Comparison of ENCODE assay signal across 1 cellular context in the genomic region with DNA sequence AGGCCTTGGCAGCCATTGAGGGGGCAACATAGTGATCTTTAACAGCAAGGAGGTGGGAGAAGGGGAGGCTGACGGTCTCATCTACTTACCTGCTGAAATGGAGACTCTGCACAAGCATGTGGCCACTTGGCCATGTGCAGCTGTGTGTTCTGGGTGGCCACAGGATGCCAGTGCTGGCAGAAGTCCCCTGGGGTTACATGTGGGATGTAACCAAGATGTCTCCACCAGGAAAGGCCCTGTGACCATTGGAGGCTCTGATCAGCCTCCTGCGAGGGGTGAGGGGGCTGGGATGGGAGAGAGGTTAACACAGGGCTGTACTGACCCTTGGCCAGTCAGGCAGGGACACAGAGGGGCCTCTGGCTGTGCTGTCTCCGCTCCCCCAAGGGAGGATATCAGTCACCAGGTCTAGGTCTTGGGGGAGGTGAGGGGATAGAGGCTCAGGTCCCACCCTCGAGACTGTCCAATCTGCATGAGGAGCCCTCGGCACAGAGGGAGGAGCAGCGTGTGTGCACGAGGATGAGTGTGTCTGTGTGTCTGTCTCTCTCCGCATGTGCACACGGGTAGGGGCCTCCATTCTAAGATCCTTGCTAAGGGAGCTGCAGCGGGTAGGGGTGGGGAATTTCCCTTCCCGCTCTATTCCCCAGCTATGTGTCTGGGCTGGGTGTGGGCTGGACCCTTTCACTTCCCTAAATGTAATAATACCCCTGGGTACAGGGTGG.
TF ChIP-seq lines count a peak whose summit lies in the region.

No MANE protein-coding gene starts in this region.

TF ChIP-seq in GM12878, 131 proteins besides CTCF, POLR2A, EP300 and RAD21 (continues in another document):
- TF ChIP-seq RB1 (IDR thresholded peaks at IDR 0.05; ENCODE audit: borderline replicate concordance) (no peak), HCFC1 (IDR thresholded peaks at IDR 0.05; ENCODE audit: low read length) (no peak), CHD2 (IDR thresholded peaks at IDR 0.05; ENCODE audit: borderline replicate concordance, low read depth, low read length) (peak; percentile 84), ATF7 (IDR thresholded peaks at IDR 0.05; ENCODE audit: low read depth) (0 out of 2 replicates have a peak, but pooled peaks have one; percentile 35), IKZF1 (conservative IDR thresholded peaks at IDR 0.05) (peak; percentile 87), HDGF (IDR thresholded peaks at IDR 0.05) (peak; percentile 84), ZNF274 (IDR thresholded peaks at IDR 0.05; ENCODE audit: insufficient read depth, insufficient read length) (no peak), KAT2A (conservative IDR thresholded peaks at IDR 0.05; ENCODE audit: control insufficient read depth, low read depth, low read length) (no peak), SMARCA5 (IDR thresholded peaks at IDR 0.05) (0 out of 2 replicates have a peak, but pooled peaks have one; percentile 48), STAT3 (IDR thresholded peaks at IDR 0.05; ENCODE audit: low read depth, low read length) (no peak), SRF (IDR thresholded peaks at IDR 0.05; ENCODE audit: low read depth in 2 of 2, low read length in 2 of 2) (0 out of 4 replicates have a peak, but pooled peaks of 1 of the 2 experiments have one; percentile 26), BACH1 (IDR thresholded peaks at IDR 0.05; ENCODE audit: borderline replicate concordance) (peak; percentile 21; the same call in 1 of the 2 replicates), NFXL1 (IDR thresholded peaks at IDR 0.05; ENCODE audit: borderline replicate concordance) (no peak), NR2C2 (IDR thresholded peaks at IDR 0.05; ENCODE audit: borderline replicate concordance, control insufficient read depth, insufficient read length, low read depth) (no peak), BHLHE40 (IDR thresholded peaks at IDR 0.05; ENCODE audit: borderline replicate concordance in 1 of 2, low read depth in 2 of 2, low read length in 1 of 2) (peak; percentile 83 to 89), GABPA (IDR thresholded peaks at IDR 0.05; ENCODE audit: low read depth) (no peak), POLR2AphosphoS5 (IDR thresholded peaks at IDR 0.05; ENCODE audit: low read length) (no peak; the same call in none of the 2 replicates), ZNF622 (IDR thresholded peaks at IDR 0.05) (no peak), ETV6 (conservative IDR thresholded peaks at IDR 0.05 in 1 of 2, IDR thresholded peaks at IDR 0.05 in 1 of 2; ENCODE audit: borderline replicate concordance in 1 of 2, low read depth in 1 of 2) (no peak; a peak in 1 of 4 replicates), SREBF2 (IDR thresholded peaks at IDR 0.05; ENCODE audit: low read length) (no peak), ZNF217 (IDR thresholded peaks at IDR 0.05) (no peak), KLF5 (IDR thresholded peaks at IDR 0.05; ENCODE audit: partially characterized antibody) (no peak), MTA3 (IDR thresholded peaks at IDR 0.05; ENCODE audit: borderline replicate concordance, low read length) (no peak), SUPT20H (IDR thresholded peaks at IDR 0.05; ENCODE audit: borderline replicate concordance, control insufficient read depth, low read depth, low read length) (no peak), ESRRA (IDR thresholded peaks at IDR 0.05; ENCODE audit: low read length) (no peak), RUNX3 (IDR thresholded peaks at IDR 0.05; ENCODE audit: low read length) (peak; percentile 86), PAX5 (IDR thresholded peaks at IDR 0.05; ENCODE audit: borderline replicate concordance, low read depth, low read length) (peak; percentile 76), NR2C1 (IDR thresholded peaks at IDR 0.05) (no peak), SMC3 (IDR thresholded peaks at IDR 0.05; ENCODE audit: borderline replicate concordance, low read length) (peak; percentile 13; the same call in 1 of the 2 replicates), NFIC (IDR thresholded peaks at IDR 0.05; ENCODE audit: low read depth, low read length) (peak; percentile 74; the same call in 1 of the 2 replicates), ZNF207 (IDR thresholded peaks at IDR 0.05; ENCODE audit: borderline replicate concordance) (0 out of 2 replicates have a peak, but pooled peaks have one; percentile 23)
- TF ChIP-seq, protein P1, sequence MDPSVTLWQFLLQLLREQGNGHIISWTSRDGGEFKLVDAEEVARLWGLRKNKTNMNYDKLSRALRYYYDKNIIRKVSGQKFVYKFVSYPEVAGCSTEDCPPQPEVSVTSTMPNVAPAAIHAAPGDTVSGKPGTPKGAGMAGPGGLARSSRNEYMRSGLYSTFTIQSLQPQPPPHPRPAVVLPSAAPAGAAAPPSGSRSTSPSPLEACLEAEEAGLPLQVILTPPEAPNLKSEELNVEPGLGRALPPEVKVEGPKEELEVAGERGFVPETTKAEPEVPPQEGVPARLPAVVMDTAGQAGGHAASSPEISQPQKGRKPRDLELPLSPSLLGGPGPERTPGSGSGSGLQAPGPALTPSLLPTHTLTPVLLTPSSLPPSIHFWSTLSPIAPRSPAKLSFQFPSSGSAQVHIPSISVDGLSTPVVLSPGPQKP (IDR thresholded peaks at IDR 0.05; ENCODE audit: low read depth, low read length) = no peak
- TF ChIP-seq, protein P2, sequence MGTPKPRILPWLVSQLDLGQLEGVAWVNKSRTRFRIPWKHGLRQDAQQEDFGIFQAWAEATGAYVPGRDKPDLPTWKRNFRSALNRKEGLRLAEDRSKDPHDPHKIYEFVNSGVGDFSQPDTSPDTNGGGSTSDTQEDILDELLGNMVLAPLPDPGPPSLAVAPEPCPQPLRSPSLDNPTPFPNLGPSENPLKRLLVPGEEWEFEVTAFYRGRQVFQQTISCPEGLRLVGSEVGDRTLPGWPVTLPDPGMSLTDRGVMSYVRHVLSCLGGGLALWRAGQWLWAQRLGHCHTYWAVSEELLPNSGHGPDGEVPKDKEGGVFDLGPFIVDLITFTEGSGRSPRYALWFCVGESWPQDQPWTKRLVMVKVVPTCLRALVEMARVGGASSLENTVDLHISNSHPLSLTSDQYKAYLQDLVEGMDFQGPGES (IDR thresholded peaks at IDR 0.05) = no peak
- TF ChIP-seq, protein P3, sequence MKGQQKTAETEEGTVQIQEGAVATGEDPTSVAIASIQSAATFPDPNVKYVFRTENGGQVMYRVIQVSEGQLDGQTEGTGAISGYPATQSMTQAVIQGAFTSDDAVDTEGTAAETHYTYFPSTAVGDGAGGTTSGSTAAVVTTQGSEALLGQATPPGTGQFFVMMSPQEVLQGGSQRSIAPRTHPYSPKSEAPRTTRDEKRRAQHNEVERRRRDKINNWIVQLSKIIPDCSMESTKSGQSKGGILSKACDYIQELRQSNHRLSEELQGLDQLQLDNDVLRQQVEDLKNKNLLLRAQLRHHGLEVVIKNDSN (IDR thresholded peaks at IDR 0.05; ENCODE audit: borderline replicate concordance, extremely low read length, insufficient read depth, low read depth, low read length) = no peak
- TF ChIP-seq, protein P4, sequence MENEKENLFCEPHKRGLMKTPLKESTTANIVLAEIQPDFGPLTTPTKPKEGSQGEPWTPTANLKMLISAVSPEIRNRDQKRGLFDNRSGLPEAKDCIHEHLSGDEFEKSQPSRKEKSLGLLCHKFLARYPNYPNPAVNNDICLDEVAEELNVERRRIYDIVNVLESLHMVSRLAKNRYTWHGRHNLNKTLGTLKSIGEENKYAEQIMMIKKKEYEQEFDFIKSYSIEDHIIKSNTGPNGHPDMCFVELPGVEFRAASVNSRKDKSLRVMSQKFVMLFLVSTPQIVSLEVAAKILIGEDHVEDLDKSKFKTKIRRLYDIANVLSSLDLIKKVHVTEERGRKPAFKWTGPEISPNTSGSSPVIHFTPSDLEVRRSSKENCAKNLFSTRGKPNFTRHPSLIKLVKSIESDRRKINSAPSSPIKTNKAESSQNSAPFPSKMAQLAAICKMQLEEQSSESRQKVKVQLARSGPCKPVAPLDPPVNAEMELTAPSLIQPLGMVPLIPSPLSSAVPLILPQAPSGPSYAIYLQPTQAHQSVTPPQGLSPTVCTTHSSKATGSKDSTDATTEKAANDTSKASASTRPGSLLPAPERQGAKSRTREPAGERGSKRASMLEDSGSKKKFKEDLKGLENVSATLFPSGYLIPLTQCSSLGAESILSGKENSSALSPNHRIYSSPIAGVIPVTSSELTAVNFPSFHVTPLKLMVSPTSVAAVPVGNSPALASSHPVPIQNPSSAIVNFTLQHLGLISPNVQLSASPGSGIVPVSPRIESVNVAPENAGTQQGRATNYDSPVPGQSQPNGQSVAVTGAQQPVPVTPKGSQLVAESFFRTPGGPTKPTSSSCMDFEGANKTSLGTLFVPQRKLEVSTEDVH (IDR thresholded peaks at IDR 0.05; ENCODE audit: low read depth, partially characterized antibody) = no peak
- TF ChIP-seq, protein P5, sequence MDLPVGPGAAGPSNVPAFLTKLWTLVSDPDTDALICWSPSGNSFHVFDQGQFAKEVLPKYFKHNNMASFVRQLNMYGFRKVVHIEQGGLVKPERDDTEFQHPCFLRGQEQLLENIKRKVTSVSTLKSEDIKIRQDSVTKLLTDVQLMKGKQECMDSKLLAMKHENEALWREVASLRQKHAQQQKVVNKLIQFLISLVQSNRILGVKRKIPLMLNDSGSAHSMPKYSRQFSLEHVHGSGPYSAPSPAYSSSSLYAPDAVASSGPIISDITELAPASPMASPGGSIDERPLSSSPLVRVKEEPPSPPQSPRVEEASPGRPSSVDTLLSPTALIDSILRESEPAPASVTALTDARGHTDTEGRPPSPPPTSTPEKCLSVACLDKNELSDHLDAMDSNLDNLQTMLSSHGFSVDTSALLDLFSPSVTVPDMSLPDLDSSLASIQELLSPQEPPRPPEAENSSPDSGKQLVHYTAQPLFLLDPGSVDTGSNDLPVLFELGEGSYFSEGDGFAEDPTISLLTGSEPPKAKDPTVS (IDR thresholded peaks at IDR 0.05; ENCODE audit: low read depth, low read length) = no peak
- TF ChIP-seq, protein P6, sequence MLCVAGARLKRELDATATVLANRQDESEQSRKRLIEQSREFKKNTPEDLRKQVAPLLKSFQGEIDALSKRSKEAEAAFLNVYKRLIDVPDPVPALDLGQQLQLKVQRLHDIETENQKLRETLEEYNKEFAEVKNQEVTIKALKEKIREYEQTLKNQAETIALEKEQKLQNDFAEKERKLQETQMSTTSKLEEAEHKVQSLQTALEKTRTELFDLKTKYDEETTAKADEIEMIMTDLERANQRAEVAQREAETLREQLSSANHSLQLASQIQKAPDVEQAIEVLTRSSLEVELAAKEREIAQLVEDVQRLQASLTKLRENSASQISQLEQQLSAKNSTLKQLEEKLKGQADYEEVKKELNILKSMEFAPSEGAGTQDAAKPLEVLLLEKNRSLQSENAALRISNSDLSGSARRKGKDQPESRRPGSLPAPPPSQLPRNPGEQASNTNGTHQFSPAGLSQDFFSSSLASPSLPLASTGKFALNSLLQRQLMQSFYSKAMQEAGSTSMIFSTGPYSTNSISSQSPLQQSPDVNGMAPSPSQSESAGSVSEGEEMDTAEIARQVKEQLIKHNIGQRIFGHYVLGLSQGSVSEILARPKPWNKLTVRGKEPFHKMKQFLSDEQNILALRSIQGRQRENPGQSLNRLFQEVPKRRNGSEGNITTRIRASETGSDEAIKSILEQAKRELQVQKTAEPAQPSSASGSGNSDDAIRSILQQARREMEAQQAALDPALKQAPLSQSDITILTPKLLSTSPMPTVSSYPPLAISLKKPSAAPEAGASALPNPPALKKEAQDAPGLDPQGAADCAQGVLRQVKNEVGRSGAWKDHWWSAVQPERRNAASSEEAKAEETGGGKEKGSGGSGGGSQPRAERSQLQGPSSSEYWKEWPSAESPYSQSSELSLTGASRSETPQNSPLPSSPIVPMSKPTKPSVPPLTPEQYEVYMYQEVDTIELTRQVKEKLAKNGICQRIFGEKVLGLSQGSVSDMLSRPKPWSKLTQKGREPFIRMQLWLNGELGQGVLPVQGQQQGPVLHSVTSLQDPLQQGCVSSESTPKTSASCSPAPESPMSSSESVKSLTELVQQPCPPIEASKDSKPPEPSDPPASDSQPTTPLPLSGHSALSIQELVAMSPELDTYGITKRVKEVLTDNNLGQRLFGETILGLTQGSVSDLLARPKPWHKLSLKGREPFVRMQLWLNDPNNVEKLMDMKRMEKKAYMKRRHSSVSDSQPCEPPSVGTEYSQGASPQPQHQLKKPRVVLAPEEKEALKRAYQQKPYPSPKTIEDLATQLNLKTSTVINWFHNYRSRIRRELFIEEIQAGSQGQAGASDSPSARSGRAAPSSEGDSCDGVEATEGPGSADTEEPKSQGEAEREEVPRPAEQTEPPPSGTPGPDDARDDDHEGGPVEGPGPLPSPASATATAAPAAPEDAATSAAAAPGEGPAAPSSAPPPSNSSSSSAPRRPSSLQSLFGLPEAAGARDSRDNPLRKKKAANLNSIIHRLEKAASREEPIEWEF (IDR thresholded peaks at IDR 0.05; ENCODE audit: insufficient replicate concordance, low read depth, low read length) = no peak
- TF ChIP-seq, protein P7, sequence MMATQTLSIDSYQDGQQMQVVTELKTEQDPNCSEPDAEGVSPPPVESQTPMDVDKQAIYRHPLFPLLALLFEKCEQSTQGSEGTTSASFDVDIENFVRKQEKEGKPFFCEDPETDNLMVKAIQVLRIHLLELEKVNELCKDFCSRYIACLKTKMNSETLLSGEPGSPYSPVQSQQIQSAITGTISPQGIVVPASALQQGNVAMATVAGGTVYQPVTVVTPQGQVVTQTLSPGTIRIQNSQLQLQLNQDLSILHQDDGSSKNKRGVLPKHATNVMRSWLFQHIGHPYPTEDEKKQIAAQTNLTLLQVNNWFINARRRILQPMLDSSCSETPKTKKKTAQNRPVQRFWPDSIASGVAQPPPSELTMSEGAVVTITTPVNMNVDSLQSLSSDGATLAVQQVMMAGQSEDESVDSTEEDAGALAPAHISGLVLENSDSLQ (IDR thresholded peaks at IDR 0.05) = no peak
- TF ChIP-seq, protein P8, sequence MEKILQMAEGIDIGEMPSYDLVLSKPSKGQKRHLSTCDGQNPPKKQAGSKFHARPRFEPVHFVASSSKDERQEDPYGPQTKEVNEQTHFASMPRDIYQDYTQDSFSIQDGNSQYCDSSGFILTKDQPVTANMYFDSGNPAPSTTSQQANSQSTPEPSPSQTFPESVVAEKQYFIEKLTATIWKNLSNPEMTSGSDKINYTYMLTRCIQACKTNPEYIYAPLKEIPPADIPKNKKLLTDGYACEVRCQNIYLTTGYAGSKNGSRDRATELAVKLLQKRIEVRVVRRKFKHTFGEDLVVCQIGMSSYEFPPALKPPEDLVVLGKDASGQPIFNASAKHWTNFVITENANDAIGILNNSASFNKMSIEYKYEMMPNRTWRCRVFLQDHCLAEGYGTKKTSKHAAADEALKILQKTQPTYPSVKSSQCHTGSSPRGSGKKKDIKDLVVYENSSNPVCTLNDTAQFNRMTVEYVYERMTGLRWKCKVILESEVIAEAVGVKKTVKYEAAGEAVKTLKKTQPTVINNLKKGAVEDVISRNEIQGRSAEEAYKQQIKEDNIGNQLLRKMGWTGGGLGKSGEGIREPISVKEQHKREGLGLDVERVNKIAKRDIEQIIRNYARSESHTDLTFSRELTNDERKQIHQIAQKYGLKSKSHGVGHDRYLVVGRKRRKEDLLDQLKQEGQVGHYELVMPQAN (conservative IDR thresholded peaks at IDR 0.05) = no peak
- TF ChIP-seq, protein P9, sequence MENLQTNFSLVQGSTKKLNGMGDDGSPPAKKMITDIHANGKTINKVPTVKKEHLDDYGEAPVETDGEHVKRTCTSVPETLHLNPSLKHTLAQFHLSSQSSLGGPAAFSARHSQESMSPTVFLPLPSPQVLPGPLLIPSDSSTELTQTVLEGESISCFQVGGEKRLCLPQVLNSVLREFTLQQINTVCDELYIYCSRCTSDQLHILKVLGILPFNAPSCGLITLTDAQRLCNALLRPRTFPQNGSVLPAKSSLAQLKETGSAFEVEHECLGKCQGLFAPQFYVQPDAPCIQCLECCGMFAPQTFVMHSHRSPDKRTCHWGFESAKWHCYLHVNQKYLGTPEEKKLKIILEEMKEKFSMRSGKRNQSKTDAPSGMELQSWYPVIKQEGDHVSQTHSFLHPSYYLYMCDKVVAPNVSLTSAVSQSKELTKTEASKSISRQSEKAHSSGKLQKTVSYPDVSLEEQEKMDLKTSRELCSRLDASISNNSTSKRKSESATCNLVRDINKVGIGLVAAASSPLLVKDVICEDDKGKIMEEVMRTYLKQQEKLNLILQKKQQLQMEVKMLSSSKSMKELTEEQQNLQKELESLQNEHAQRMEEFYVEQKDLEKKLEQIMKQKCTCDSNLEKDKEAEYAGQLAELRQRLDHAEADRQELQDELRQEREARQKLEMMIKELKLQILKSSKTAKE (IDR thresholded peaks at IDR 0.05; ENCODE audit: low read depth, poor library complexity, severe bottlenecking) = peak; percentile 73
